8 cellular contexts compared by ENCODE assay signal in genomic region chr17:77493901-77494663, GRCh38.
A peak's percentile ranks its signal among the peaks of the same experiment; 100 is the strongest.
DNase-seq lines count a peak whose midpoint lies in the region; ATAC-seq and TF ChIP-seq lines count a peak whose summit lies in the region.

No MANE protein-coding gene starts in this region.

- intact Hi-C loops in natural killer cell (cut with micrococcal nuclease) = loop anchor here (10.0 kb wide), 1 partner anchor 409 kb away; no protein-coding TSS in a partner anchor
- intact Hi-C loops in activated CD8-positive, alpha-beta T cell treated with anti-CD3 and anti-CD28 coated beads for 36 hours (cut with micrococcal nuclease) = loop anchor here (2.0 kb wide), 1 partner anchor 63 kb away; no protein-coding TSS in a partner anchor

- no peak for TF ChIP-seq CTCF in natural killer cell (IDR thresholded peaks at IDR 0.05)
- TF ChIP-seq CTCF in activated CD8-positive, alpha-beta T cell treated with anti-CD3 and anti-CD28 coated beads for 36 hours (IDR thresholded peaks at IDR 0.05) = no peak

- CTCF ChIA-PET in activated CD8-positive, alpha-beta T cell treated with anti-CD3 and anti-CD28 coated beads for 36 hours (lab: Charles Lee) = interaction anchor here (0.6 to 4.2 kb wide), 40 partner anchors 12 to 312 kb away, joined by 3 to 122 read pairs (median 5); no protein-coding TSS in a partner anchor

- no peaks in the 10 kb centered on the region for H3K36me3 Mint-ChIP-seq in natural killer cell
- H3K36me3 Mint-ChIP-seq in natural killer cell treated with Interleukin-12 subunit alpha and Interleukin-12 subunit beta and Interleukin-15 and Interleukin-18, amount 100 ng/mL, for 72 hours = no peaks in the 10 kb centered on the region
- H3K36me3 Mint-ChIP-seq in activated CD8-positive, alpha-beta T cell treated with anti-CD3 and anti-CD28 coated beads for 36 hours (ENCODE audit: low read depth) = peaks cover 36% of the 10 kb centered on the region

- H3K4me3 Mint-ChIP-seq in natural killer cell = no peak overlapping the region
- no peak overlapping the region for H3K4me3 Mint-ChIP-seq in natural killer cell treated with Interleukin-12 subunit alpha and Interleukin-12 subunit beta and Interleukin-15 and Interleukin-18, amount 100 ng/mL, for 72 hours
- H3K4me3 Mint-ChIP-seq in activated CD8-positive, alpha-beta T cell treated with anti-CD3 and anti-CD28 coated beads for 36 hours = no peak overlapping the region

- no peaks in the 10 kb centered on the region for H3K9me3 Mint-ChIP-seq in natural killer cell
- no peaks in the 10 kb centered on the region for H3K9me3 Mint-ChIP-seq in natural killer cell treated with Interleukin-12 subunit alpha and Interleukin-12 subunit beta and Interleukin-15 and Interleukin-18, amount 100 ng/mL, for 72 hours
- no peaks in the 10 kb centered on the region for H3K9me3 Mint-ChIP-seq in activated CD8-positive, alpha-beta T cell treated with anti-CD3 and anti-CD28 coated beads for 36 hours

- no peak for ATAC-seq in natural killer cell
- ATAC-seq in natural killer cell treated with Interleukin-12 subunit alpha and Interleukin-12 subunit beta and Interleukin-15 and Interleukin-18, amount 100 ng/mL, for 72 hours = no peak
- ATAC-seq in activated CD8-positive, alpha-beta T cell treated with anti-CD3 and anti-CD28 coated beads for 36 hours = no peak
- ATAC-seq in HG03108 (IDR thresholded peaks at IDR 0.05; ENCODE audit: unreplicated experiment) = no peak
- ATAC-seq in HG03457 (IDR thresholded peaks at IDR 0.05; ENCODE audit: unreplicated experiment) = no peak

- POLR2A ChIA-PET in activated CD8-positive, alpha-beta T cell treated with anti-CD3 and anti-CD28 coated beads for 36 hours (lab: Charles Lee) = interaction anchor here (0.7 to 1.7 kb wide), 10 partner anchors 11 to 93 kb away, joined by 3 to 9 read pairs (median 4); no protein-coding TSS in a partner anchor

- H3K27ac Mint-ChIP-seq in natural killer cell = peak overlapping the region; percentile 18 to 34
- no peak overlapping the region for H3K27ac Mint-ChIP-seq in natural killer cell treated with Interleukin-12 subunit alpha and Interleukin-12 subunit beta and Interleukin-15 and Interleukin-18, amount 100 ng/mL, for 72 hours
- H3K27ac Mint-ChIP-seq in activated CD8-positive, alpha-beta T cell treated with anti-CD3 and anti-CD28 coated beads for 36 hours = peak overlapping the region; percentile 36

- H3K4me1 Mint-ChIP-seq in natural killer cell = peaks cover 7 to 16% of the 10 kb centered on the region in 2 donors
- H3K4me1 Mint-ChIP-seq in natural killer cell treated with Interleukin-12 subunit alpha and Interleukin-12 subunit beta and Interleukin-15 and Interleukin-18, amount 100 ng/mL, for 72 hours (ENCODE audit: low read depth in 2 of 2) = peaks cover 0 to 8% of the 10 kb centered on the region in 2 donors
- H3K4me1 Mint-ChIP-seq in activated CD8-positive, alpha-beta T cell treated with anti-CD3 and anti-CD28 coated beads for 36 hours (ENCODE audit: low read depth) = peaks cover 31% of the 10 kb centered on the region

- no peaks in the 10 kb centered on the region for H3K27me3 Mint-ChIP-seq in natural killer cell (ENCODE audit: low read depth in 2 of 2)
- H3K27me3 Mint-ChIP-seq in natural killer cell treated with Interleukin-12 subunit alpha and Interleukin-12 subunit beta and Interleukin-15 and Interleukin-18, amount 100 ng/mL, for 72 hours = no peaks in the 10 kb centered on the region
- H3K27me3 Mint-ChIP-seq in activated CD8-positive, alpha-beta T cell treated with anti-CD3 and anti-CD28 coated beads for 36 hours = no peaks in the 10 kb centered on the region

- DNase-seq in natural killer cell = no peak
- DNase-seq in natural killer cell treated with Interleukin-12 subunit alpha and Interleukin-12 subunit beta and Interleukin-15 and Interleukin-18, amount 100 ng/mL, for 72 hours (ENCODE audit: low spot score) = no peak
- no peak for DNase-seq in activated CD8-positive, alpha-beta T cell treated with anti-CD3 and anti-CD28 coated beads for 36 hours
- peak; percentile 20 for DNase-seq in mesenteric fat pad (ENCODE audit: low spot score)
- no peak for DNase-seq in NCI-H2227 treated with DMSO at 0.1 percent for 48 hours (lab: John Stamatoyannopoulos, UW)
- DNase-seq in amniotic stem cell (lab: John Stamatoyannopoulos, UW) = no peak

Comparison
In these comparisons a context has a peak if more than half of its experiments do, and no peak if none do; other contexts are left out.
1. H3K27ac Mint-ChIP-seq: peak in natural killer cell (2 of 2) and activated CD8-positive, alpha-beta T cell treated with anti-CD3 and anti-CD28 coated beads for 36 hours (single experiment); none in natural killer cell treated with Interleukin-12 subunit alpha and Interleukin-12 subunit beta and Interleukin-15 and Interleukin-18, amount 100 ng/mL, for 72 hours (0 of 2).